In the genomic region with DNA sequence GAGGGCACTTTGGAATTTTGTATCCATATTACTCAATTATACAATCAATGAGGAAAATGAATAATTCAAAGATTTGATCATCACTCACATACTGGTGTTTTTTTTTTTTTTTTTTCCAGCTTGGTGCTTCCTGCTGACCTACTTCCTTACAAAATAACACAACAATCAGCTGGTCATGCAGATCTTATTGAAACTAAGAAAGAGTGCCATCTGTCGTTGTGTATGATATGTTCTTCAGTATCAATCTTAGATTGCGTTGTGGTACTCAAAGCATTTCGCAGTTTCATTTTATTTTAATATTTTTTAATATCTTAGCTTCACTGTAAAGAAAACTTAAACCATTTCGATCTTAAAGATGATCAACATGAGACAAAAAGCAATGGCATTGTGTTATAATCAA, we compare ENCODE assay signal across 14 cellular contexts.
DNase-seq lines count a peak whose midpoint lies in the region; ATAC-seq and TF ChIP-seq lines count a peak whose summit lies in the region.
"Had no signal": no experiment of that assay in that cellular context is flagged by ENCODE, and none has a peak within 500 bp of the region (broad histone marks: within the 10 kb centered on the region; RNA-seq: fewer than 3 reads in every experiment).

No MANE protein-coding gene starts in this region.

- no peak overlapping the region for H3K4me3 ChIP-seq in stomach

- no peaks in the 10 kb centered on the region for H3K4me1 ChIP-seq in stomach

- intact Hi-C loops in stomach (cut with DNase I; ENCODE audit: low total_unique reads), result no loop called here

- TF ChIP-seq POLR2A in stomach (IDR thresholded peaks at IDR 0.05), result no peak

- WGBS in stomach, 5 donors, result 52 to 69% (median 63%) methylated on average over 4 of the region's 4 CpGs

- H3K27ac ChIP-seq in stomach, result no peak overlapping the region
- H3K27ac ChIP-seq: epithelial cell of prostate had no signal

- TF ChIP-seq CTCF in GM13977 (IDR thresholded peaks at IDR 0.05; ENCODE audit: extremely low read depth, insufficient read depth, missing control alignments) (no peak), stomach (IDR thresholded peaks at IDR 0.05) (no peak)

- no peaks in the 10 kb centered on the region for H3K27me3 ChIP-seq in stomach

- no peaks in the 10 kb centered on the region for H3K36me3 ChIP-seq in stomach

- no peak for TF ChIP-seq EP300 in stomach (IDR thresholded peaks at IDR 0.05)

- peak; percentile 14 for DNase-seq in DMS 273 treated with DMSO at 0.1 percent for 48 hours (lab: John Stamatoyannopoulos, UW)
- peak; percentile 13 for DNase-seq in NCI-H69 (lab: John Stamatoyannopoulos, UW)
- DNase-seq in dermis microvascular lymphatic vessel endothelial cell (ENCODE audit: low read depth in 2 of 2), result peak; percentile 26 to 63
- peak; percentile 16 for DNase-seq in medulla oblongata (ENCODE audit: extremely low spot score)
- DNase-seq in mucosa of gallbladder (ENCODE audit: low spot score), result no peak
- no peak for DNase-seq in GM13977 (ENCODE audit: low spot score)
- no peak for DNase-seq in stomach
- DNase-seq: activated CD4-positive, alpha-beta memory T cell treated with anti-CD3 and anti-CD28 coated beads for 36 hours; activated effector memory CD4-positive, alpha-beta T cell treated with anti-CD3 and anti-CD28 coated beads, Interleukin-2, amount 50 U/mL, for 16 hours; CD4-positive, alpha-beta T cell; NCI-H1092; NK-92 treated with Interleukin-12 subunit alpha and Interleukin-12 subunit beta, amount 100 ng/mL, for 24 hours had no signal

- in situ Hi-C loops in GM13977 (cut with MboI; ENCODE audit: low pct_unique_long_range_greater_than_20kb, low sequenced_read_pairs, unreplicated experiment), result no loop called here

- ATAC-seq in GM21423 (IDR thresholded peaks at IDR 0.05; ENCODE audit: unreplicated experiment), result no peak

- peaks cover 0 to 14% (median 6%) of the 10 kb centered on the region in 4 donors for H3K9me3 ChIP-seq in stomach

Comparison
In these comparisons a context has a peak if more than half of its experiments do, and no peak if none do; other contexts are left out.
1. DNase-seq: peak in DMS 273 treated with DMSO at 0.1 percent for 48 hours (single experiment), NCI-H69 (single experiment), dermis microvascular lymphatic vessel endothelial cell (2 of 2) and medulla oblongata (single experiment); none in mucosa of gallbladder (single experiment), GM13977 (single experiment) and stomach (single experiment).